Comparison of ENCODE assay signal across 23 cellular contexts in the genomic region with DNA sequence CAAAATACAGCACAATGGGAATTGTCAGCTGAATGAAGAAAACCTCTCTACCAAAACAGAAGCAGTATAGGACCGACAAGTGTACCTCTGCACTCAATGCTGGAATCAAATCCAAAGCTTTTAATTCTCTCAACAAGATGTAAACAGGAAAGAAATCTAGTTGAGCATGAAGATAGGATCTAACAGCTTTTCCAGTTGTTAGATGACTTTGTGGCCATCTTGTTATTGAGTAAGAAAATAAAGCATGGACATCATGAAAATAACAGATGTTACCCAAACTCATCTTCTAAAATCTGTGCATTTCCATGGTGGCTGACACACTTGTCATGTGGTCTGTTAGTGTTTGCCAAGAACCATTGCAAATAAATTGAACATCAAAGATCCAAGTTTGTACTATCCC.
"Had no signal": no experiment of that assay in that cellular context is flagged by ENCODE, and none has a peak within 500 bp of the region (broad histone marks: within the 10 kb centered on the region; RNA-seq: fewer than 3 reads in every experiment).

No MANE protein-coding gene starts in this region.

- H3K27ac ChIP-seq: body of pancreas, cardiac muscle cell, foreskin keratinocyte, sigmoid colon, upper lobe of left lung had no signal

- DNase-seq: activated CD8-positive, alpha-beta memory T cell treated with anti-CD3 and anti-CD28 coated beads, Interleukin-2, amount 50 U/mL, for 4 hours; activated naive CD4-positive, alpha-beta T cell treated with Interleukin-2 at 50 U/mL for 16 hours; activated T-cell treated with anti-CD3 and anti-CD28 coated beads, Interleukin-2, amount 50 U/mL, for 24 hours; amygdala; body of pancreas; effector CD8-positive, alpha-beta T cell; foreskin keratinocyte; kidney; occipital lobe; posterior cingulate gyrus; sigmoid colon; stimulated activated CD4-positive, alpha-beta T cell treated with anti-CD3 and anti-CD28 coated beads, Interleukin-15, amount 100 ng/mL, for 24 hours; stimulated activated CD8-positive, alpha-beta memory T cell treated with anti-CD3 and anti-CD28 coated beads, Interleukin-4, amount 100 ng/mL, for 48 hours; stimulated activated naive B cell treated with anti-CD40 and anti-IgM and Interleukin-4, amounts not matched to agents 10 μg/mL and 1 μg/mL and 100 μg/mL, for 72 hours; T-cell; upper lobe of left lung had no signal

- H3K9me3 Mint-ChIP-seq: activated T-cell treated with anti-CD3 and anti-CD28 coated beads, Interleukin-2, amount 50 U/mL, for 24 hours; activated T-helper 2 cell treated with anti-CD3 and anti-CD28 coated beads, Interferon-gamma antibody, Interleukin-2, Interleukin-4, amounts not matched to agents 10 μg/mL and 5 μg/mL and 100 μg/mL, durations not matched to agents 14 hours and 24 hours and 36 hours; dendritic cell treated with granulocyte-macrophage colony-stimulating factor and Interleukin-4, amounts not matched to agents 40 ng/mL and 50 ng/mL, for 4 days; stimulated activated naive B cell treated with anti-CD40 and anti-IgM and Interleukin-4, amounts not matched to agents 10 μg/mL and 1 μg/mL and 100 μg/mL, for 72 hours; T-cell; WTC11 had no signal

- ATAC-seq: body of pancreas; foreskin keratinocyte; left lobe of liver; stimulated activated naive B cell treated with anti-CD40 and anti-IgM and Interleukin-4, amounts not matched to agents 10 μg/mL and 1 μg/mL and 100 μg/mL, for 72 hours; T-cell; WTC11 had no signal

- H3K27me3 Mint-ChIP-seq: activated T-cell treated with anti-CD3 and anti-CD28 coated beads, Interleukin-2, amount 50 U/mL, for 24 hours; dendritic cell treated with granulocyte-macrophage colony-stimulating factor and Interleukin-4, amounts not matched to agents 40 ng/mL and 50 ng/mL, for 4 days; stimulated activated naive B cell treated with anti-CD40 and anti-IgM and Interleukin-4, amounts not matched to agents 10 μg/mL and 1 μg/mL and 100 μg/mL, for 72 hours; T-cell had no signal

- H3K4me1 ChIP-seq: body of pancreas, foreskin keratinocyte, upper lobe of left lung had no signal

- H3K4me1 Mint-ChIP-seq: WTC11 had no signal

- H3K4me3 ChIP-seq: body of pancreas, cardiac muscle cell, lung, sigmoid colon, smooth muscle cell, upper lobe of left lung had no signal

- H3K4me3 Mint-ChIP-seq: activated T-cell treated with anti-CD3 and anti-CD28 coated beads, Interleukin-2, amount 50 U/mL, for 24 hours; dendritic cell treated with granulocyte-macrophage colony-stimulating factor and Interleukin-4, amounts not matched to agents 40 ng/mL and 50 ng/mL, for 4 days; stimulated activated naive B cell treated with anti-CD40 and anti-IgM and Interleukin-4, amounts not matched to agents 10 μg/mL and 1 μg/mL and 100 μg/mL, for 72 hours; T-cell; WTC11 had no signal

- H3K27ac Mint-ChIP-seq: activated T-helper 2 cell treated with anti-CD3 and anti-CD28 coated beads, Interferon-gamma antibody, Interleukin-2, Interleukin-4, amounts not matched to agents 10 μg/mL and 5 μg/mL and 100 μg/mL, durations not matched to agents 14 hours and 24 hours and 36 hours; dendritic cell treated with granulocyte-macrophage colony-stimulating factor and Interleukin-4, amounts not matched to agents 40 ng/mL and 50 ng/mL, for 4 days; stimulated activated naive B cell treated with anti-CD40 and anti-IgM and Interleukin-4, amounts not matched to agents 10 μg/mL and 1 μg/mL and 100 μg/mL, for 72 hours; T-cell had no signal

- H3K4me2 ChIP-seq: smooth muscle cell had no signal

- H3K27me3 ChIP-seq: body of pancreas, cardiac muscle cell, foreskin keratinocyte, sigmoid colon, upper lobe of left lung had no signal

- H3K9me3 ChIP-seq: body of pancreas, sigmoid colon, upper lobe of left lung had no signal
